Comparison of ENCODE assay signal across 1 cellular context in the genomic region with DNA sequence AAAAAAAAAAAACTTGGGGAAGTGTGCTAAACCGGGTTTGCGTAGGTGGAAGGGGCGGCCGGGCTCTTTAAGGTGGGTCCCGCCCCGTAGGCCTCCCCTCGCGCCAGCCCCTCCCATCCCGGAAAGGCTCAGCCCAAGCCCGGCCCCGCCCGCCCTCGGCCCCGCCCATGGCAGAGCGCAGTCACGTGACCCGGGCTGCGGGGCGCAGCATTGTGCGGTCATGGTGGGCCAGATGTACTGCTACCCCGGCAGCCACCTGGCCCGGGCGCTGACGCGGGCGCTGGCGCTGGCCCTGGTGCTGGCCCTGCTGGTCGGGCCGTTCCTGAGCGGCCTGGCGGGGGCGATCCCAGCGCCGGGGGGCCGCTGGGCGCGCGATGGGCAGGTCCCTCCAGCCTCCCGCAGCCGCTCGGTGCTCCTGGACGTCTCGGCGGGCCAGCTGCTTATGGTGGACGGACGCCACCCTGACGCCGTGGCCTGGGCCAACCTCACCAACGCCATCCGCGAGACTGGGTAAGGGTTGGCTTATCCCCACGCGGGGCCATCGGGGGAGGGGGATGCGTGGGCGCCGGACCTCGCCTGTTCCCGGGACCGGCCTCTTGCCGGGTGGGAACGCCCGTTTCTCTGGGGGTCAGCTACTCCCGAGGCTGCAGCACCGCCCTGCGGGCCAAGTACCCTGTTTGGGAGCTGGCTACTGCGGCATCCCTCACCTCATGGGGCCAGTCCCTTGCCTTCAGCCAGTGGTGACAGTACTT.
TF ChIP-seq lines count a peak whose summit lies in the region.

A gene with protein sequence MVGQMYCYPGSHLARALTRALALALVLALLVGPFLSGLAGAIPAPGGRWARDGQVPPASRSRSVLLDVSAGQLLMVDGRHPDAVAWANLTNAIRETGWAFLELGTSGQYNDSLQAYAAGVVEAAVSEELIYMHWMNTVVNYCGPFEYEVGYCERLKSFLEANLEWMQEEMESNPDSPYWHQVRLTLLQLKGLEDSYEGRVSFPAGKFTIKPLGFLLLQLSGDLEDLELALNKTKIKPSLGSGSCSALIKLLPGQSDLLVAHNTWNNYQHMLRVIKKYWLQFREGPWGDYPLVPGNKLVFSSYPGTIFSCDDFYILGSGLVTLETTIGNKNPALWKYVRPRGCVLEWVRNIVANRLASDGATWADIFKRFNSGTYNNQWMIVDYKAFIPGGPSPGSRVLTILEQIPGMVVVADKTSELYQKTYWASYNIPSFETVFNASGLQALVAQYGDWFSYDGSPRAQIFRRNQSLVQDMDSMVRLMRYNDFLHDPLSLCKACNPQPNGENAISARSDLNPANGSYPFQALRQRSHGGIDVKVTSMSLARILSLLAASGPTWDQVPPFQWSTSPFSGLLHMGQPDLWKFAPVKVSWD (plus strand): TSS at position 207 of the 752 bp plus-strand sequence. CDS start 14 bp downstream, at position 221.

TF ChIP-seq in K562, 482 proteins besides CTCF, POLR2A, EP300 and RAD21 (continued from another document and continues in another):
- TF ChIP-seq CLOCK (CRISPR knock-in tag; IDR thresholded peaks at IDR 0.05; ENCODE audit: borderline replicate concordance): no peak
- TF ChIP-seq XRCC5 (IDR thresholded peaks at IDR 0.05; ENCODE audit: low read depth, low read length): no peak
- no peak for TF ChIP-seq SETDB1 (IDR thresholded peaks at IDR 0.05; ENCODE audit: low read length)
- TF ChIP-seq MAX (CRISPR knock-in tag; IDR thresholded peaks at IDR 0.05): peak; percentile 58
- no peak for TF ChIP-seq PREB (CRISPR knock-in tag; IDR thresholded peaks at IDR 0.05)
- TF ChIP-seq, protein P1, sequence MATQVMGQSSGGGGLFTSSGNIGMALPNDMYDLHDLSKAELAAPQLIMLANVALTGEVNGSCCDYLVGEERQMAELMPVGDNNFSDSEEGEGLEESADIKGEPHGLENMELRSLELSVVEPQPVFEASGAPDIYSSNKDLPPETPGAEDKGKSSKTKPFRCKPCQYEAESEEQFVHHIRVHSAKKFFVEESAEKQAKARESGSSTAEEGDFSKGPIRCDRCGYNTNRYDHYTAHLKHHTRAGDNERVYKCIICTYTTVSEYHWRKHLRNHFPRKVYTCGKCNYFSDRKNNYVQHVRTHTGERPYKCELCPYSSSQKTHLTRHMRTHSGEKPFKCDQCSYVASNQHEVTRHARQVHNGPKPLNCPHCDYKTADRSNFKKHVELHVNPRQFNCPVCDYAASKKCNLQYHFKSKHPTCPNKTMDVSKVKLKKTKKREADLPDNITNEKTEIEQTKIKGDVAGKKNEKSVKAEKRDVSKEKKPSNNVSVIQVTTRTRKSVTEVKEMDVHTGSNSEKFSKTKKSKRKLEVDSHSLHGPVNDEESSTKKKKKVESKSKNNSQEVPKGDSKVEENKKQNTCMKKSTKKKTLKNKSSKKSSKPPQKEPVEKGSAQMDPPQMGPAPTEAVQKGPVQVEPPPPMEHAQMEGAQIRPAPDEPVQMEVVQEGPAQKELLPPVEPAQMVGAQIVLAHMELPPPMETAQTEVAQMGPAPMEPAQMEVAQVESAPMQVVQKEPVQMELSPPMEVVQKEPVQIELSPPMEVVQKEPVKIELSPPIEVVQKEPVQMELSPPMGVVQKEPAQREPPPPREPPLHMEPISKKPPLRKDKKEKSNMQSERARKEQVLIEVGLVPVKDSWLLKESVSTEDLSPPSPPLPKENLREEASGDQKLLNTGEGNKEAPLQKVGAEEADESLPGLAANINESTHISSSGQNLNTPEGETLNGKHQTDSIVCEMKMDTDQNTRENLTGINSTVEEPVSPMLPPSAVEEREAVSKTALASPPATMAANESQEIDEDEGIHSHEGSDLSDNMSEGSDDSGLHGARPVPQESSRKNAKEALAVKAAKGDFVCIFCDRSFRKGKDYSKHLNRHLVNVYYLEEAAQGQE (CRISPR knock-in tag; IDR thresholded peaks at IDR 0.05; ENCODE audit: low read depth): peak; percentile 93
- TF ChIP-seq ZNF707 (CRISPR knock-in tag; conservative IDR thresholded peaks at IDR 0.05): no peak
- TF ChIP-seq ZNF224 (CRISPR knock-in tag; IDR thresholded peaks at IDR 0.05): no peak
- peak; percentile 83; the same call in 1 of the 2 replicates for TF ChIP-seq CREB1 (IDR thresholded peaks at IDR 0.05)
- peak; percentile 83 for TF ChIP-seq CREB1 (CRISPR knock-in tag; IDR thresholded peaks at IDR 0.05)
- 0 out of 2 replicates have a peak, but pooled peaks have one; percentile 51 for TF ChIP-seq ZNF232 (CRISPR knock-in tag; IDR thresholded peaks at IDR 0.05)
- TF ChIP-seq JUND (IDR thresholded peaks at IDR 0.05; ENCODE audit: borderline replicate concordance, low read depth, low read length): peak; percentile 8; the same call in 1 of the 2 replicates
- no peak for TF ChIP-seq JUND (tag; IDR thresholded peaks at IDR 0.05; ENCODE audit: borderline replicate concordance, low read depth, low read length)
- no peak for TF ChIP-seq MYBL2 (IDR thresholded peaks at IDR 0.05; ENCODE audit: low read depth)
- no peak for TF ChIP-seq MYBL2 (CRISPR knock-in tag; IDR thresholded peaks at IDR 0.05; ENCODE audit: borderline replicate concordance)
- TF ChIP-seq HDAC2 (IDR thresholded peaks at IDR 0.05): no peak
- TF ChIP-seq, protein P2, sequence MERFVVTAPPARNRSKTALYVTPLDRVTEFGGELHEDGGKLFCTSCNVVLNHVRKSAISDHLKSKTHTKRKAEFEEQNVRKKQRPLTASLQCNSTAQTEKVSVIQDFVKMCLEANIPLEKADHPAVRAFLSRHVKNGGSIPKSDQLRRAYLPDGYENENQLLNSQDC (CRISPR knock-in tag; IDR thresholded peaks at IDR 0.05): no peak
- peak; percentile 43 to 56; a peak in 3 of 4 replicates for TF ChIP-seq NRF1 (conservative IDR thresholded peaks at IDR 0.05 in 1 of 2, IDR thresholded peaks at IDR 0.05 in 1 of 2)
- TF ChIP-seq NUFIP1 (IDR thresholded peaks at IDR 0.05; ENCODE audit: partially characterized antibody): no peak
- no peak for TF ChIP-seq STAT6 (CRISPR knock-in tag; IDR thresholded peaks at IDR 0.05)
- TF ChIP-seq, protein P3, sequence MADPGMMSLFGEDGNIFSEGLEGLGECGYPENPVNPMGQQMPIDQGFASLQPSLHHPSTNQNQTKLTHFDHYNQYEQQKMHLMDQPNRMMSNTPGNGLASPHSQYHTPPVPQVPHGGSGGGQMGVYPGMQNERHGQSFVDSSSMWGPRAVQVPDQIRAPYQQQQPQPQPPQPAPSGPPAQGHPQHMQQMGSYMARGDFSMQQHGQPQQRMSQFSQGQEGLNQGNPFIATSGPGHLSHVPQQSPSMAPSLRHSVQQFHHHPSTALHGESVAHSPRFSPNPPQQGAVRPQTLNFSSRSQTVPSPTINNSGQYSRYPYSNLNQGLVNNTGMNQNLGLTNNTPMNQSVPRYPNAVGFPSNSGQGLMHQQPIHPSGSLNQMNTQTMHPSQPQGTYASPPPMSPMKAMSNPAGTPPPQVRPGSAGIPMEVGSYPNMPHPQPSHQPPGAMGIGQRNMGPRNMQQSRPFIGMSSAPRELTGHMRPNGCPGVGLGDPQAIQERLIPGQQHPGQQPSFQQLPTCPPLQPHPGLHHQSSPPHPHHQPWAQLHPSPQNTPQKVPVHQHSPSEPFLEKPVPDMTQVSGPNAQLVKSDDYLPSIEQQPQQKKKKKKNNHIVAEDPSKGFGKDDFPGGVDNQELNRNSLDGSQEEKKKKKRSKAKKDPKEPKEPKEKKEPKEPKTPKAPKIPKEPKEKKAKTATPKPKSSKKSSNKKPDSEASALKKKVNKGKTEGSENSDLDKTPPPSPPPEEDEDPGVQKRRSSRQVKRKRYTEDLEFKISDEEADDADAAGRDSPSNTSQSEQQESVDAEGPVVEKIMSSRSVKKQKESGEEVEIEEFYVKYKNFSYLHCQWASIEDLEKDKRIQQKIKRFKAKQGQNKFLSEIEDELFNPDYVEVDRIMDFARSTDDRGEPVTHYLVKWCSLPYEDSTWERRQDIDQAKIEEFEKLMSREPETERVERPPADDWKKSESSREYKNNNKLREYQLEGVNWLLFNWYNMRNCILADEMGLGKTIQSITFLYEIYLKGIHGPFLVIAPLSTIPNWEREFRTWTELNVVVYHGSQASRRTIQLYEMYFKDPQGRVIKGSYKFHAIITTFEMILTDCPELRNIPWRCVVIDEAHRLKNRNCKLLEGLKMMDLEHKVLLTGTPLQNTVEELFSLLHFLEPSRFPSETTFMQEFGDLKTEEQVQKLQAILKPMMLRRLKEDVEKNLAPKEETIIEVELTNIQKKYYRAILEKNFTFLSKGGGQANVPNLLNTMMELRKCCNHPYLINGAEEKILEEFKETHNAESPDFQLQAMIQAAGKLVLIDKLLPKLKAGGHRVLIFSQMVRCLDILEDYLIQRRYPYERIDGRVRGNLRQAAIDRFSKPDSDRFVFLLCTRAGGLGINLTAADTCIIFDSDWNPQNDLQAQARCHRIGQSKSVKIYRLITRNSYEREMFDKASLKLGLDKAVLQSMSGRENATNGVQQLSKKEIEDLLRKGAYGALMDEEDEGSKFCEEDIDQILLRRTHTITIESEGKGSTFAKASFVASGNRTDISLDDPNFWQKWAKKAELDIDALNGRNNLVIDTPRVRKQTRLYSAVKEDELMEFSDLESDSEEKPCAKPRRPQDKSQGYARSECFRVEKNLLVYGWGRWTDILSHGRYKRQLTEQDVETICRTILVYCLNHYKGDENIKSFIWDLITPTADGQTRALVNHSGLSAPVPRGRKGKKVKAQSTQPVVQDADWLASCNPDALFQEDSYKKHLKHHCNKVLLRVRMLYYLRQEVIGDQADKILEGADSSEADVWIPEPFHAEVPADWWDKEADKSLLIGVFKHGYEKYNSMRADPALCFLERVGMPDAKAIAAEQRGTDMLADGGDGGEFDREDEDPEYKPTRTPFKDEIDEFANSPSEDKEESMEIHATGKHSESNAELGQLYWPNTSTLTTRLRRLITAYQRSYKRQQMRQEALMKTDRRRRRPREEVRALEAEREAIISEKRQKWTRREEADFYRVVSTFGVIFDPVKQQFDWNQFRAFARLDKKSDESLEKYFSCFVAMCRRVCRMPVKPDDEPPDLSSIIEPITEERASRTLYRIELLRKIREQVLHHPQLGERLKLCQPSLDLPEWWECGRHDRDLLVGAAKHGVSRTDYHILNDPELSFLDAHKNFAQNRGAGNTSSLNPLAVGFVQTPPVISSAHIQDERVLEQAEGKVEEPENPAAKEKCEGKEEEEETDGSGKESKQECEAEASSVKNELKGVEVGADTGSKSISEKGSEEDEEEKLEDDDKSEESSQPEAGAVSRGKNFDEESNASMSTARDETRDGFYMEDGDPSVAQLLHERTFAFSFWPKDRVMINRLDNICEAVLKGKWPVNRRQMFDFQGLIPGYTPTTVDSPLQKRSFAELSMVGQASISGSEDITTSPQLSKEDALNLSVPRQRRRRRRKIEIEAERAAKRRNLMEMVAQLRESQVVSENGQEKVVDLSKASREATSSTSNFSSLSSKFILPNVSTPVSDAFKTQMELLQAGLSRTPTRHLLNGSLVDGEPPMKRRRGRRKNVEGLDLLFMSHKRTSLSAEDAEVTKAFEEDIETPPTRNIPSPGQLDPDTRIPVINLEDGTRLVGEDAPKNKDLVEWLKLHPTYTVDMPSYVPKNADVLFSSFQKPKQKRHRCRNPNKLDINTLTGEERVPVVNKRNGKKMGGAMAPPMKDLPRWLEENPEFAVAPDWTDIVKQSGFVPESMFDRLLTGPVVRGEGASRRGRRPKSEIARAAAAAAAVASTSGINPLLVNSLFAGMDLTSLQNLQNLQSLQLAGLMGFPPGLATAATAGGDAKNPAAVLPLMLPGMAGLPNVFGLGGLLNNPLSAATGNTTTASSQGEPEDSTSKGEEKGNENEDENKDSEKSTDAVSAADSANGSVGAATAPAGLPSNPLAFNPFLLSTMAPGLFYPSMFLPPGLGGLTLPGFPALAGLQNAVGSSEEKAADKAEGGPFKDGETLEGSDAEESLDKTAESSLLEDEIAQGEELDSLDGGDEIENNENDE (IDR thresholded peaks at IDR 0.05; ENCODE audit: low read depth, low read length): no peak
- TF ChIP-seq ZNF217 (CRISPR knock-in tag; IDR thresholded peaks at IDR 0.05): no peak
- peak; percentile 81; the same call in 1 of the 2 replicates for TF ChIP-seq SP1 (CRISPR knock-in tag; IDR thresholded peaks at IDR 0.05)
- no peak for TF ChIP-seq ZFPM2 (CRISPR knock-in tag; IDR thresholded peaks at IDR 0.05)
- TF ChIP-seq ATF7 (IDR thresholded peaks at IDR 0.05): peak; percentile 34; the same call in 1 of the 2 replicates
- TF ChIP-seq CBX3 (IDR thresholded peaks at IDR 0.05; ENCODE audit: borderline replicate concordance in 1 of 2, low read length in 2 of 2): no peak
